ENCODE assay signal across 22 cellular contexts in the genomic region with DNA sequence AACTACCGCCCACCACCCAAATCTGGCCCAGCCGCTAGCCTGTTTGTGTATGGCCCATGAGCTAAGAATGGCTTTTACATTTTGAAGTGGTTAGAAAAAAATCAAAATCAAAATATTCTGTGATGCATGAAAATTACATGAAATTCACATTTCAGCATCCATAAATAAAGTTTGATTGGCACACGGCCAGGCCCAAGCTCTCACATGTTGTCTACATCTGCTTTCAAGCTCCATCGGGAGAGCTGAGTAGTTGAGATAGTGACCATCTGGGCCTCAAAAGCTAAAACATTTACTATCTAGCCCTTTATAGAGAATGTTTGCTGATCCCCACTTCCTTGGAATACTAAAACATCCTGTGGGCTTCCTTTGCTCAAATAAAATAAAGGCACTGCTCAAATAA. TPM values are rescaled to one million over a fixed set of nuclear protein-coding genes. Genes with fewer than 3 reads are reported as not detected.
"Had no signal": no experiment of that assay in that cellular context is flagged by ENCODE, and none has a peak within 500 bp of the region (broad histone marks: within the 10 kb centered on the region; RNA-seq: fewer than 3 reads in every experiment).

No MANE protein-coding gene starts in this region.

- H3K36me3 Mint-ChIP-seq: stimulated activated effector memory CD8-positive, alpha-beta T cell treated with anti-CD3 and anti-CD28 coated beads, Interleukin-12 subunit alpha, Interleukin-12 subunit beta, amount 100 ng/mL, for 72 hours had no signal

- H3K36me3 ChIP-seq: adrenal gland, ovary, stomach, upper lobe of left lung had no signal

- H3K4me3 Mint-ChIP-seq: activated CD4-positive, alpha-beta T cell treated with anti-CD3 and anti-CD28 coated beads, Interleukin-2, amount 10 ng/mL, durations not matched to agents 7 days and 5 days; activated naive CD4-positive, alpha-beta T cell treated with anti-CD3 and anti-CD28 coated beads, Interleukin-2, amount 50 U/mL, for 24 hours; activated T-cell treated with anti-CD3 and anti-CD28 coated beads, Interleukin-2, amount 50 U/mL, for 72 hours; naive thymus-derived CD8-positive, alpha-beta T cell; stimulated activated effector memory CD8-positive, alpha-beta T cell treated with anti-CD3 and anti-CD28 coated beads, Interleukin-12 subunit alpha, Interleukin-12 subunit beta, amount 100 ng/mL, for 72 hours; T-helper 1 cell treated with Interleukin-12 subunit alpha and Interleukin-12 subunit beta and Interleukin-4 antibody, amounts not matched to agents 30 μg/mL and 1 μg/mL, for 36 hours had no signal

- H3K27me3 Mint-ChIP-seq: activated CD4-positive, alpha-beta T cell treated with anti-CD3 and anti-CD28 coated beads, Interleukin-2, amount 10 ng/mL, durations not matched to agents 7 days and 5 days; activated naive CD4-positive, alpha-beta T cell treated with anti-CD3 and anti-CD28 coated beads, Interleukin-2, amount 50 U/mL, for 24 hours; naive thymus-derived CD8-positive, alpha-beta T cell had no signal

- H3K79me2 ChIP-seq: hepatocyte had no signal

- H3K27ac Mint-ChIP-seq: activated CD4-positive, alpha-beta T cell treated with anti-CD3 and anti-CD28 coated beads, Interleukin-2, amount 10 ng/mL, durations not matched to agents 7 days and 5 days; activated naive CD4-positive, alpha-beta T cell treated with anti-CD3 and anti-CD28 coated beads, Interleukin-2, amount 50 U/mL, for 24 hours; activated T-cell treated with anti-CD3 and anti-CD28 coated beads, Interleukin-2, amount 50 U/mL, for 72 hours; naive thymus-derived CD8-positive, alpha-beta T cell; stimulated activated effector memory CD8-positive, alpha-beta T cell treated with anti-CD3 and anti-CD28 coated beads, Interleukin-12 subunit alpha, Interleukin-12 subunit beta, amount 100 ng/mL, for 72 hours; T-helper 1 cell treated with Interleukin-12 subunit alpha and Interleukin-12 subunit beta and Interleukin-4 antibody, amounts not matched to agents 30 μg/mL and 1 μg/mL, for 36 hours had no signal

- H3K4me3 ChIP-seq: adrenal gland, hepatocyte, ovary, stomach, testis, upper lobe of left lung had no signal

- DNase-seq: activated CD4-positive, alpha-beta T cell treated with anti-CD3 and anti-CD28 coated beads, Interleukin-2, amount 10 ng/mL, durations not matched to agents 7 days and 5 days; activated CD8-positive, alpha-beta memory T cell treated with anti-CD3 and anti-CD28 coated beads for 24 hours; activated effector memory CD4-positive, alpha-beta T cell treated with anti-CD3 and anti-CD28 coated beads, Interleukin-2, amount 50 U/mL, for 16 hours; activated T-cell treated with anti-CD3 and anti-CD28 coated beads, Interleukin-2, amount 50 U/mL, for 72 hours; adrenal gland; dermis blood vessel endothelial cell; effector memory CD4-positive, alpha-beta T cell; islet precursor cell; naive thymus-derived CD8-positive, alpha-beta T cell; stimulated activated CD4-positive, alpha-beta T cell treated with anti-CD3 and anti-CD28 coated beads, Interleukin-4, amount 100 ng/mL, for 24 hours; stomach; testis; upper lobe of left lung had no signal

- H3K4me2 ChIP-seq: hepatocyte had no signal

- H3K9me3 ChIP-seq: adrenal gland, ovary, stomach, testis, upper lobe of left lung had no signal

- H2AFZ ChIP-seq: hepatocyte had no signal

- H3K27me3 ChIP-seq: adrenal gland, hepatocyte, ovary, stomach, testis, upper lobe of left lung had no signal

- ATAC-seq: activated CD4-positive, CD25-positive, alpha-beta regulatory T cell treated with anti-CD3 and anti-CD28 coated beads, Interleukin-2, amount 50 U/mL, for 24 hours; activated T-cell treated with anti-CD3 and anti-CD28 coated beads, Interleukin-2, amount 50 U/mL, for 72 hours; naive thymus-derived CD8-positive, alpha-beta T cell; sciatic nerve; stimulated activated effector memory CD8-positive, alpha-beta T cell treated with anti-CD3 and anti-CD28 coated beads, Interleukin-12 subunit alpha, Interleukin-12 subunit beta, amount 100 ng/mL, for 72 hours had no signal

- H3K27ac ChIP-seq: adrenal gland, hepatocyte, ovary, testis, upper lobe of left lung had no signal

RNA-seq across cellular contexts. Expression of gene ACSBG2, which starts 39.7 kb away (rescaled TPM):
- total RNA-seq: activated CD4-positive, alpha-beta T cell treated with anti-CD3 and anti-CD28 coated beads, Interleukin-2, amount 10 ng/mL, durations not matched to agents 7 days and 5 days; activated T-cell treated with anti-CD3 and anti-CD28 coated beads, Interleukin-2, amount 50 U/mL, for 72 hours; adrenal gland; dermis blood vessel endothelial cell; endothelial cell of umbilical vein; hepatocyte; mucosa of gallbladder; naive thymus-derived CD8-positive, alpha-beta T cell; ovary; sciatic nerve; stomach; upper lobe of left lung had no signal
